In genomic region chr3:16370503-16370871, GRCh38 we compare ENCODE assay signal across 12 cellular contexts.
A peak's percentile ranks its signal among the peaks of the same experiment; 100 is the strongest.
DNase-seq lines count a peak whose midpoint lies in the region; ATAC-seq, FAIRE-seq and TF ChIP-seq lines count a peak whose summit lies in the region.
"Had no signal": no experiment of that assay in that cellular context is flagged by ENCODE, and none has a peak within 500 bp of the region (broad histone marks: within the 10 kb centered on the region; RNA-seq: fewer than 3 reads in every experiment).

No MANE protein-coding gene starts in this region.

- WGBS in psoas muscle, 3 donors, result 51 to 61% (median 54%) methylated on average over 2 of the region's 2 CpGs
- 85% methylated on average over 2 of the region's 2 CpGs for WGBS in right lobe of liver (ENCODE audit: insufficient coverage, low coverage, low lambda C conversion rate, missing lambda C conversion rate)

- peaks cover 55% of the 10 kb centered on the region; the same call in 1 of the 2 replicates for H4K20me1 ChIP-seq in BLaER1
- H4K20me1 ChIP-seq in astrocyte (ENCODE audit: insufficient read depth, low read length), result peaks cover 15% of the 10 kb centered on the region

- intact Hi-C loops in CD8-positive, alpha-beta T cell (cut with DNase I, micrococcal nuclease), result no loop called here
- intact Hi-C loops in psoas muscle (cut with DNase I) (no loop called here), right lobe of liver (cut with DNase I) (no loop called here)

- H3K27ac ChIP-seq in BLaER1 (no peak overlapping the region), astrocyte (ENCODE audit: low read depth, low read length) (peak overlapping the region; percentile 32), psoas muscle (peak overlapping the region; percentile 85), right lobe of liver (no peak overlapping the region)
- no peak overlapping the region for H3K27ac ChIP-seq in CD8-positive, alpha-beta T cell (ENCODE audit: low read depth, low read length)
- H3K27ac ChIP-seq: pancreas had no signal

- no peak overlapping the region for H3K4me3 ChIP-seq in BLaER1
- H3K4me3 ChIP-seq in CD8-positive, alpha-beta T cell (ENCODE audit: low read depth, low read length), result no peak overlapping the region
- no peak overlapping the region for H3K4me3 ChIP-seq in astrocyte (ENCODE audit: insufficient read depth, low read depth, low read length)
- H3K4me3 ChIP-seq in psoas muscle, result peak overlapping the region; percentile 0
- H3K4me3 ChIP-seq in right lobe of liver, result no peak overlapping the region
- H3K4me3 ChIP-seq: pancreas had no signal

- no peaks in the 10 kb centered on the region for H3K79me2 ChIP-seq in astrocyte (ENCODE audit: insufficient read depth, low read length)

- H3K9ac ChIP-seq in BLaER1 (no peak overlapping the region), astrocyte (ENCODE audit: low read length) (no peak overlapping the region)

- H3K9me3 ChIP-seq in BLaER1, result no peaks in the 10 kb centered on the region
- H3K9me3 ChIP-seq in CD8-positive, alpha-beta T cell (ENCODE audit: low read length), result no peaks in the 10 kb centered on the region
- no peaks in the 10 kb centered on the region for H3K9me3 ChIP-seq in astrocyte (ENCODE audit: insufficient read depth, low read depth, low read length)
- H3K9me3 ChIP-seq in psoas muscle, result no peaks in the 10 kb centered on the region
- no peaks in the 10 kb centered on the region for H3K9me3 ChIP-seq in right lobe of liver
- H3K9me3 ChIP-seq: pancreas had no signal

- H3K4me3 Mint-ChIP-seq in CD8-positive, alpha-beta T cell, result no peak overlapping the region
- peak overlapping the region; percentile 27 for H3K4me3 Mint-ChIP-seq in astrocyte (ENCODE audit: unreplicated experiment)
- H3K4me3 Mint-ChIP-seq: CD4-positive, alpha-beta memory T cell had no signal

- H3K4me1 ChIP-seq in BLaER1 (peaks cover 62% of the 10 kb centered on the region), astrocyte (ENCODE audit: insufficient read depth, low read length) (peaks cover 26% of the 10 kb centered on the region), psoas muscle (peaks cover 36% of the 10 kb centered on the region), right lobe of liver (no peaks in the 10 kb centered on the region)
- H3K4me1 ChIP-seq in CD8-positive, alpha-beta T cell (ENCODE audit: insufficient read depth, low read length), result peaks cover 27% of the 10 kb centered on the region
- H3K4me1 ChIP-seq: pancreas had no signal

- no peak for DNase-seq in CD8-positive, alpha-beta T cell
- DNase-seq in astrocyte (ENCODE audit: low read depth), result no peak
- no peak for DNase-seq in psoas muscle
- no peak for DNase-seq in right lobe of liver
- DNase-seq in HuH-7 (ENCODE audit: low spot score), result no peak
- DNase-seq: CD4-positive, alpha-beta memory T cell; MM.1S; NCI-H2081; pancreas had no signal

- no peaks in the 10 kb centered on the region for H3K27me3 Mint-ChIP-seq in CD8-positive, alpha-beta T cell (ENCODE audit: low read depth)
- H3K27me3 Mint-ChIP-seq in astrocyte (ENCODE audit: low read depth, unreplicated experiment), result no peaks in the 10 kb centered on the region
- H3K27me3 Mint-ChIP-seq: CD4-positive, alpha-beta memory T cell had no signal

- H3K9me3 Mint-ChIP-seq in CD8-positive, alpha-beta T cell, result no peaks in the 10 kb centered on the region
- no peaks in the 10 kb centered on the region for H3K9me3 Mint-ChIP-seq in astrocyte (ENCODE audit: unreplicated experiment)

- no peak overlapping the region for H2AFZ ChIP-seq in astrocyte (ENCODE audit: low read depth, low read length)

- 0 out of 2 replicates have a peak overlapping the region, but pooled peaks have one; percentile 87 for H3K4me2 ChIP-seq in BLaER1
- H3K4me2 ChIP-seq in astrocyte (ENCODE audit: low read length), result peak overlapping the region; percentile 12

- peaks cover 78% of the 10 kb centered on the region for H3K36me3 Mint-ChIP-seq in CD8-positive, alpha-beta T cell
- H3K36me3 Mint-ChIP-seq in astrocyte (ENCODE audit: low read depth, unreplicated experiment), result peaks cover 19% of the 10 kb centered on the region

- POLR2A ChIA-PET in CD8-positive, alpha-beta T cell (lab: Charles Lee), result no interaction called here

- no peak for FAIRE-seq in astrocyte (lab: Jason Lieb, UNC)
- FAIRE-seq: pancreas, urothelium cell line had no signal

- no peak for ATAC-seq in CD8-positive, alpha-beta T cell
- ATAC-seq in psoas muscle, result no peak
- ATAC-seq in right lobe of liver, result no peak
- no peak for ATAC-seq in HG02981 (IDR thresholded peaks at IDR 0.05; ENCODE audit: unreplicated experiment)

- peaks cover 79% of the 10 kb centered on the region for H3K36me3 ChIP-seq in BLaER1
- H3K36me3 ChIP-seq in CD8-positive, alpha-beta T cell (ENCODE audit: insufficient read depth, low read length), result peaks cover 16% of the 10 kb centered on the region
- H3K36me3 ChIP-seq in astrocyte (ENCODE audit: insufficient read depth, low read length), result peaks cover 10% of the 10 kb centered on the region
- peaks cover 0 to 5% of the 10 kb centered on the region in 2 donors for H3K36me3 ChIP-seq in psoas muscle (ENCODE audit: insufficient read depth in 1 of 2, low read depth in 1 of 2)
- peaks cover 0 to 8% (median 0%) of the 10 kb centered on the region in 4 donors for H3K36me3 ChIP-seq in right lobe of liver
- H3K36me3 ChIP-seq: pancreas had no signal

- TF ChIP-seq CTCF in CD8-positive, alpha-beta T cell (IDR thresholded peaks at IDR 0.05), result no peak
- TF ChIP-seq CTCF in astrocyte (IDR thresholded peaks at IDR 0.05; ENCODE audit: insufficient read depth, low read depth, low read length) (no peak), psoas muscle (IDR thresholded peaks at IDR 0.05) (no peak), right lobe of liver (IDR thresholded peaks at IDR 0.05) (no peak)

- CTCF ChIA-PET in CD8-positive, alpha-beta T cell (lab: Charles Lee), result interaction anchor here (0.7 kb wide), 1 partner anchor 32 kb away, joined by 3 read pairs; no protein-coding TSS in a partner anchor

- no peaks in the 10 kb centered on the region; the same call in 1 of the 2 replicates for H3K27me3 ChIP-seq in BLaER1
- H3K27me3 ChIP-seq in CD8-positive, alpha-beta T cell (ENCODE audit: insufficient read depth, low read length), result no peaks in the 10 kb centered on the region
- no peaks in the 10 kb centered on the region for H3K27me3 ChIP-seq in astrocyte (ENCODE audit: insufficient read depth, low read length)
- H3K27me3 ChIP-seq in psoas muscle (ENCODE audit: insufficient read depth in 3 of 3, low read length in 2 of 3), result no peaks in the 10 kb centered on the region
- no peaks in the 10 kb centered on the region for H3K27me3 ChIP-seq in right lobe of liver
- H3K27me3 ChIP-seq: pancreas had no signal

- H3K4me1 Mint-ChIP-seq in CD8-positive, alpha-beta T cell (ENCODE audit: low read depth), result peaks cover 73% of the 10 kb centered on the region
- peaks cover 35% of the 10 kb centered on the region for H3K4me1 Mint-ChIP-seq in astrocyte (ENCODE audit: low read depth, unreplicated experiment)

- peak overlapping the region; percentile 20 for H3K27ac Mint-ChIP-seq in CD8-positive, alpha-beta T cell
- H3K27ac Mint-ChIP-seq in astrocyte (ENCODE audit: unreplicated experiment), result peak overlapping the region; percentile 58

- TF ChIP-seq POLR2A in right lobe of liver (IDR thresholded peaks at IDR 0.05), result no peak

Comparison
In these comparisons a context has a peak if more than half of its experiments do, and no peak if none do; other contexts are left out.
1. H3K27ac ChIP-seq: peak in astrocyte (single experiment) and psoas muscle (single experiment); none in BLaER1 (single experiment), CD8-positive, alpha-beta T cell (single experiment) and right lobe of liver (0 of 3).